ENCODE assay signal across 12 cellular contexts in genomic region chr15:28597471-28597870, GRCh38. TPM values are rescaled to one million over a fixed set of nuclear protein-coding genes. Genes with fewer than 3 reads are reported as not detected.
"Had no signal": no experiment of that assay in that cellular context is flagged by ENCODE, and none has a peak within 500 bp of the region (broad histone marks: within the 10 kb centered on the region; RNA-seq: fewer than 3 reads in every experiment).

No MANE protein-coding gene starts in this region.

RNA-seq across cellular contexts. Expression of gene GOLGA6L25, which starts 44.1 kb away (rescaled TPM):
- total RNA-seq: OCI-LY7, PC-3, PC-9, Peyer's patch, Right ventricle myocardium inferior, Right ventricle myocardium superior, RPMI7951, SJCRH30, SJSA1, SK-MEL-5, T-cell had no signal
- polyA plus RNA-seq: SK-N-SH had no signal
